21 cellular contexts compared by ENCODE assay signal in genomic region chr2:160015746-160016145, GRCh38. TPM values are rescaled to one million over a fixed set of nuclear protein-coding genes. Genes with fewer than 3 reads are reported as not detected.
"Had no signal": no experiment of that assay in that cellular context is flagged by ENCODE, and none has a peak within 500 bp of the region (broad histone marks: within the 10 kb centered on the region; RNA-seq: fewer than 3 reads in every experiment).

No MANE protein-coding gene starts in this region.

- DNase-seq: colonic mucosa; effector memory CD8-positive, alpha-beta T cell; kidney; left lung; mesenchymal stem cell; naive thymus-derived CD4-positive, alpha-beta T cell; nucleus accumbens; spleen; stimulated activated CD4-positive, alpha-beta T cell treated with anti-CD3 and anti-CD28 coated beads, Interleukin-4, amount 100 ng/mL, for 4 hours; stimulated activated naive CD8-positive, alpha-beta T cell treated with anti-CD3 and anti-CD28 coated beads, Interleukin-15, Interleukin-2, amounts not matched to agents 100 U/mL and 50 U/mL, for 24 hours; substantia nigra; upper lobe of left lung had no signal

- H3K4me1 Mint-ChIP-seq: naive thymus-derived CD4-positive, alpha-beta T cell; nephron; stimulated activated memory B cell treated with anti-CD40 and anti-IgM and Interleukin-4, amounts not matched to agents 10 μg/mL and 1 μg/mL and 100 μg/mL, for 72 hours had no signal

- H3K4me3 ChIP-seq: colonic mucosa, left lung, neural progenitor cell, prostate gland, right atrium auricular region, spleen, thoracic aorta, tibial nerve, upper lobe of left lung had no signal

- H3K9me3 ChIP-seq: colonic mucosa, left lung, prostate gland, right atrium auricular region, spleen, thoracic aorta, tibial nerve, upper lobe of left lung had no signal

- H3K4me3 Mint-ChIP-seq: dendritic cell treated with granulocyte-macrophage colony-stimulating factor and Interleukin-4, amounts not matched to agents 40 ng/mL and 50 ng/mL, for 4 days; effector memory CD8-positive, alpha-beta T cell; mesothelial cell of epicardium; naive thymus-derived CD4-positive, alpha-beta T cell; nephron; neural progenitor cell; stimulated activated memory B cell treated with anti-CD40 and anti-IgM and Interleukin-4, amounts not matched to agents 10 μg/mL and 1 μg/mL and 100 μg/mL, for 72 hours had no signal

- H3K27me3 Mint-ChIP-seq: dendritic cell treated with granulocyte-macrophage colony-stimulating factor and Interleukin-4, amounts not matched to agents 40 ng/mL and 50 ng/mL, for 4 days; stimulated activated memory B cell treated with anti-CD40 and anti-IgM and Interleukin-4, amounts not matched to agents 10 μg/mL and 1 μg/mL and 100 μg/mL, for 72 hours had no signal

- H3K36me3 ChIP-seq: colonic mucosa, left lung, neural progenitor cell, upper lobe of left lung had no signal

- H3K27ac ChIP-seq: colonic mucosa, left lung, neural progenitor cell, prostate gland, right atrium auricular region, spleen, thoracic aorta, tibial nerve, upper lobe of left lung had no signal

- H3K27ac Mint-ChIP-seq: dendritic cell treated with granulocyte-macrophage colony-stimulating factor and Interleukin-4, amounts not matched to agents 40 ng/mL and 50 ng/mL, for 4 days; effector memory CD8-positive, alpha-beta T cell; mesothelial cell of epicardium; naive thymus-derived CD4-positive, alpha-beta T cell; nephron; neural progenitor cell; stimulated activated memory B cell treated with anti-CD40 and anti-IgM and Interleukin-4, amounts not matched to agents 10 μg/mL and 1 μg/mL and 100 μg/mL, for 72 hours had no signal

- H3K4me1 ChIP-seq: colonic mucosa, left lung, neural progenitor cell, prostate gland, right atrium auricular region, spleen, tibial nerve, upper lobe of left lung had no signal

- H3K36me3 Mint-ChIP-seq: naive thymus-derived CD4-positive, alpha-beta T cell; neural progenitor cell; stimulated activated memory B cell treated with anti-CD40 and anti-IgM and Interleukin-4, amounts not matched to agents 10 μg/mL and 1 μg/mL and 100 μg/mL, for 72 hours had no signal

- H3K4me2 ChIP-seq: neural progenitor cell had no signal

- H3K9ac ChIP-seq: neural progenitor cell had no signal

- H2AFZ ChIP-seq: neural progenitor cell had no signal

- H3K27me3 ChIP-seq: colonic mucosa, left lung, neural progenitor cell, right atrium auricular region, spleen, tibial nerve, upper lobe of left lung had no signal

- H3K9me3 Mint-ChIP-seq: dendritic cell treated with granulocyte-macrophage colony-stimulating factor and Interleukin-4, amounts not matched to agents 40 ng/mL and 50 ng/mL, for 4 days; effector memory CD8-positive, alpha-beta T cell; mesothelial cell of epicardium; naive thymus-derived CD4-positive, alpha-beta T cell; nephron; neural progenitor cell; stimulated activated memory B cell treated with anti-CD40 and anti-IgM and Interleukin-4, amounts not matched to agents 10 μg/mL and 1 μg/mL and 100 μg/mL, for 72 hours had no signal

RNA-seq across cellular contexts. Expression of gene PLA2R1, which starts 46.7 kb away (rescaled TPM):
- total RNA-seq: naive thymus-derived CD4-positive, alpha-beta T cell had no signal
- polyA plus RNA-seq: naive thymus-derived CD4-positive, alpha-beta T cell had no signal
